Comparison of ENCODE assay signal across 1 cellular context in genomic region chr4:74624351-74625151, GRCh38.
TF ChIP-seq lines count a peak whose summit lies in the region.

No MANE protein-coding gene starts in this region.

TF ChIP-seq in K562, 482 proteins besides CTCF, POLR2A, EP300 and RAD21 (continued from another document):
- TF ChIP-seq PATZ1 (CRISPR knock-in tag; IDR thresholded peaks at IDR 0.05; ENCODE audit: borderline replicate concordance) (no peak), ETV1 (tag; conservative IDR thresholded peaks at IDR 0.05; ENCODE audit: low read depth) (0 out of 2 replicates have a peak, but pooled peaks have one; percentile 17), PBX2 (CRISPR knock-in tag; IDR thresholded peaks at IDR 0.05; ENCODE audit: low read depth) (no peak), PBX2 (tag; conservative IDR thresholded peaks at IDR 0.05; ENCODE audit: low read depth) (no peak), KHSRP (IDR thresholded peaks at IDR 0.05) (no peak), NELFE (IDR thresholded peaks at IDR 0.05; ENCODE audit: insufficient read depth, insufficient read length) (no peak), CHD2 (IDR thresholded peaks at IDR 0.05; ENCODE audit: low read depth, low read length) (no peak), GTF2E2 (tag; IDR thresholded peaks at IDR 0.05) (0 out of 2 replicates have a peak, but pooled peaks have one; percentile 35), MCM7 (IDR thresholded peaks at IDR 0.05) (no peak), SPI1 (IDR thresholded peaks at IDR 0.05; ENCODE audit: borderline replicate concordance, low read depth, low read length) (no peak), ZNF589 (CRISPR knock-in tag; IDR thresholded peaks at IDR 0.05; ENCODE audit: low read depth) (no peak), ATF7 (IDR thresholded peaks at IDR 0.05) (peak; percentile 66), HMG20B (CRISPR knock-in tag; IDR thresholded peaks at IDR 0.05) (no peak), ETS2 (tag; IDR thresholded peaks at IDR 0.05; ENCODE audit: borderline replicate concordance, poor library complexity, severe bottlenecking) (no peak), ZKSCAN3 (CRISPR knock-in tag; IDR thresholded peaks at IDR 0.05) (no peak), ZNF695 (CRISPR knock-in tag; IDR thresholded peaks at IDR 0.05) (no peak)
